In the genomic region with DNA sequence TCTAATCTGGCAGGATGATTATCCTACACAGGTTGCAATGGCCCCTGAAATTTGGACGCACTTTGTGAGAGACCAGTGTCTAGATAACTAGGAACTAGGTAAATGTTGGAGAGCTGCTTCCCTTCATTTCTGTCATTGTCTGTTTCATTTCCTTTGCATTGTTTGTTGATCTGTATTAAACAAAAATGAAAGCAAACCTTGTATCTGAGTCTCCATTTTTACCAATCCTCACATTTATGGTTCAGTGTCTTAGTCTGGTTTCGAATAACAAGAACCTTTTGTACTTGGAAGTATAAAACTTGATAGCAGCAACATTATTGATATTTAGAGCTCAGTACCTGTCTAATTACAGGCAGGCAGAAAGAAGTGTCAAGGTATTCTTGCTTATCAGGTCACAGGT, we compare ENCODE assay signal across 1 cellular context.
TF ChIP-seq lines count a peak whose summit lies in the region.

No MANE protein-coding gene starts in this region.

TF ChIP-seq in GM23338, 12 proteins besides CTCF, POLR2A, EP300 and RAD21 (continued from another document):
- TF ChIP-seq ZNF462 (CRISPR knock-in tag; IDR thresholded peaks at IDR 0.05): no peak
- TF ChIP-seq ZNF331 (CRISPR knock-in tag; IDR thresholded peaks at IDR 0.05; ENCODE audit: low read depth): no peak
- no peak for TF ChIP-seq JUNB (IDR thresholded peaks at IDR 0.05; ENCODE audit: unreplicated experiment)
- TF ChIP-seq POLR2AphosphoS5 (IDR thresholded peaks at IDR 0.05; ENCODE audit: low read depth): no peak
- no peak for TF ChIP-seq ETS1 (IDR thresholded peaks at IDR 0.05)
- no peak for TF ChIP-seq EZH2 (IDR thresholded peaks at IDR 0.05; ENCODE audit: low read depth, unreplicated experiment)
- TF ChIP-seq STAT1 (IDR thresholded peaks at IDR 0.05; ENCODE audit: unreplicated experiment): no peak
